In the genomic region with DNA sequence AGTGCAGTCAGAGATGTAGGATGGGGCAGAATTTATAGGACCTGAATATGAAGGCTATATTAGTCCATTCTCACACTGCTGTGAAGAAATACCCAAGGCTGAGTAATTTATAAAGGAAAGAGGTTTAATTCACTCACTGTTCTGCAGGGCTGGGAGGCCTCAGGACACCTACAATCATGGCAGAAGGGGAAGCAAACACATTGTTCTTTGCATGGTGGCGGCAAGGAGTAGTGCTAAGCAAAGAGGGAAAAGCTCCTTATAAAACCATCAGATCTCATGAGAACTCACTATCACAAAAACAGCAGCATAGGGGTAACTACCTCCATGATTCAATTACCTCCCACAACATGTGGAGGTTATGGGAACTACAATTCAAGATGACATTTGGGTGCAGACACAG, we compare ENCODE assay signal across 29 cellular contexts.
"Had no signal": no experiment of that assay in that cellular context is flagged by ENCODE, and none has a peak within 500 bp of the region (broad histone marks: within the 10 kb centered on the region; RNA-seq: fewer than 3 reads in every experiment).

No MANE protein-coding gene starts in this region.

- DNase-seq: activated effector memory CD4-positive, alpha-beta T cell treated with anti-CD3 and anti-CD28 coated beads, Interleukin-2, amount 50 U/mL, for 16 hours; activated effector memory CD4-positive, alpha-beta T cell treated with Interleukin-2 at 50 U/mL for 16 hours; activated gamma-delta T cell; activated gamma-delta T cell treated with Interleukin-2 at 50 U/mL for 16 hours; activated naive CD4-positive, alpha-beta T cell; activated naive CD4-positive, alpha-beta T cell treated with anti-CD3 and anti-CD28 coated beads for 36 hours; activated naive CD4-positive, alpha-beta T cell treated with anti-CD3 and anti-CD28 coated beads, Interleukin-2, amount 10 ng/mL, durations not matched to agents 7 days and 5 days; activated naive CD4-positive, alpha-beta T cell treated with anti-CD3 and anti-CD28 coated beads, Interleukin-2, amount 50 U/mL, for 16 hours; activated naive CD4-positive, alpha-beta T cell treated with Interleukin-2 at 50 U/mL for 16 hours; activated naive CD8-positive, alpha-beta T cell treated with anti-CD3 and anti-CD28 coated beads for 36 hours; activated naive CD8-positive, alpha-beta T cell treated with anti-CD3 and anti-CD28 coated beads, Interleukin-2, amount 10 ng/mL, durations not matched to agents 7 days and 5 days; activated naive CD8-positive, alpha-beta T cell treated with anti-CD3 and anti-CD28 coated beads, Interleukin-2, amount 50 U/mL, for 24 hours; activated T-cell treated with anti-CD3 and anti-CD28 coated beads, Interleukin-2, amount 50 U/mL, for 1 hour; activated T-cell treated with anti-CD3 and anti-CD28 coated beads, Interleukin-2, amount 50 U/mL, for 24 hours; activated T-cell treated with anti-CD3 and anti-CD28 coated beads, Interleukin-2, amount 50 U/mL, for 4 hours; activated T-cell treated with anti-CD3 and anti-CD28 coated beads, Interleukin-2, amount 50 U/mL, for 48 hours; activated T-cell treated with anti-CD3 and anti-CD28 coated beads, Interleukin-2, amount 50 U/mL, for 72 hours; adrenal gland; amniotic stem cell; amygdala; anterior cingulate cortex; aorta; body of pancreas; brain microvascular endothelial cell; central memory CD4-positive, alpha-beta T cell; cerebellar nuclear complex had no signal

- H3K9me3 ChIP-seq: adrenal gland, ascending aorta, body of pancreas had no signal

- H3K4me1 ChIP-seq: adrenal gland, ascending aorta, body of pancreas, breast epithelium had no signal

- H3K27me3 ChIP-seq: adrenal gland, ascending aorta, body of pancreas, brain microvascular endothelial cell, breast epithelium, cardiac muscle cell had no signal

- H3K36me3 ChIP-seq: adrenal gland, ascending aorta, brain microvascular endothelial cell, breast epithelium, cardiac muscle cell had no signal

- H3K27ac ChIP-seq: adrenal gland, ascending aorta, body of pancreas, brain microvascular endothelial cell, breast epithelium, cardiac muscle cell had no signal

- H3K4me3 ChIP-seq: adrenal gland, ascending aorta, body of pancreas, breast epithelium, cardiac muscle cell had no signal
